Comparison of ENCODE assay signal across 14 cellular contexts in genomic region chr13:49587311-49587847, GRCh38. TPM values are rescaled to one million over a fixed set of nuclear protein-coding genes. Genes with fewer than 3 reads are reported as not detected.
DNase-seq lines count a peak whose midpoint lies in the region; ATAC-seq and TF ChIP-seq lines count a peak whose summit lies in the region.
"Had no signal": no experiment of that assay in that cellular context is flagged by ENCODE, and none has a peak within 500 bp of the region (broad histone marks: within the 10 kb centered on the region; RNA-seq: fewer than 3 reads in every experiment).

No MANE protein-coding gene starts in this region.

- H3K4me1 ChIP-seq in PC-3 (ENCODE audit: insufficient read depth, low read length) (peaks cover 27% of the 10 kb centered on the region), neuronal stem cell (ENCODE audit: control insufficient read depth in 2 of 2, insufficient read depth in 1 of 2, low read depth in 1 of 2, low read length in 2 of 2) (peaks cover 2 to 11% of the 10 kb centered on the region in 2 donors), suprapubic skin (peaks cover 27% of the 10 kb centered on the region)

- no peaks in the 10 kb centered on the region for H4K20me1 ChIP-seq in PC-3 (ENCODE audit: low read length)

- no peak overlapping the region for H2BK5ac ChIP-seq in neuronal stem cell (ENCODE audit: low read length)

- H3K36me3 ChIP-seq in PC-3 (ENCODE audit: low read depth, low read length) (no peaks in the 10 kb centered on the region), neuronal stem cell (replicated peaks in 1 of 2; ENCODE audit: control insufficient read depth in 2 of 2, insufficient read depth in 2 of 2, low read length in 2 of 2) (peaks cover 0 to 9% of the 10 kb centered on the region in 2 donors), suprapubic skin (no peaks in the 10 kb centered on the region)

- intact Hi-C loops in PC-3 (cut with micrococcal nuclease) = no loop called here
- intact Hi-C loops in cardiac septum (cut with DNase I) = loop anchor here (5.0 kb wide), 1 partner anchor 90 kb away; the partner anchor contains the start of gene PHF11

- no peak for TF ChIP-seq EP300 in suprapubic skin (IDR thresholded peaks at IDR 0.05)

- no peaks in the 10 kb centered on the region for H3K9me3 ChIP-seq in PC-3 (ENCODE audit: low read length)
- H3K9me3 ChIP-seq in neuronal stem cell (replicated peaks in 1 of 2; ENCODE audit: control insufficient read depth in 2 of 2, insufficient read depth in 1 of 2, low read depth in 1 of 2, low read length in 2 of 2) = no peaks in the 10 kb centered on the region
- no peaks in the 10 kb centered on the region for H3K9me3 ChIP-seq in suprapubic skin
- H3K9me3 ChIP-seq: BLaER1 treated with 17β-estradiol and CSF1 and Interleukin-3, amounts not matched to agents 10 nM and 100 nM had no signal

- no peaks in the 10 kb centered on the region for H3K27me3 ChIP-seq in PC-3 (ENCODE audit: low read length)
- no peaks in the 10 kb centered on the region for H3K27me3 ChIP-seq in neuronal stem cell (ENCODE audit: control insufficient read depth in 3 of 3, insufficient read depth in 3 of 3, low read depth in 1 of 3, low read length in 3 of 3)
- H3K27me3 ChIP-seq in suprapubic skin = no peaks in the 10 kb centered on the region
- H3K27me3 ChIP-seq: BLaER1 treated with 17β-estradiol and CSF1 and Interleukin-3, amounts not matched to agents 10 nM and 100 nM had no signal

- H3K9ac ChIP-seq in PC-3 (ENCODE audit: low read length) (no peak overlapping the region), neuronal stem cell (ENCODE audit: low read depth, low read length, poor library complexity) (no peak overlapping the region)
- H3K9ac ChIP-seq: BLaER1 treated with 17β-estradiol and CSF1 and Interleukin-3, amounts not matched to agents 10 nM and 100 nM had no signal

- no peak overlapping the region for H2BK120ac ChIP-seq in neuronal stem cell (ENCODE audit: low read depth, low read length)

- H4K8ac ChIP-seq in neuronal stem cell (ENCODE audit: low read depth, low read length) = no peak overlapping the region

- H3K23ac ChIP-seq in neuronal stem cell (ENCODE audit: low read depth, low read length, poor library complexity) = no peak overlapping the region

- H3K79me1 ChIP-seq in neuronal stem cell (ENCODE audit: low read depth, low read length) = peaks cover 5% of the 10 kb centered on the region

- H3K27ac ChIP-seq in PC-3 (ENCODE audit: low read length) (peak overlapping the region; percentile 13), neuronal stem cell (replicated peaks; ENCODE audit: low read length) (no peak overlapping the region), suprapubic skin (no peak overlapping the region)
- H3K27ac ChIP-seq: BLaER1 treated with 17β-estradiol and CSF1 and Interleukin-3, amounts not matched to agents 10 nM and 100 nM had no signal

- DNase-seq in GM03348 (ENCODE audit: low spot score) (peak; percentile 16), PC-3 (peak; percentile 29), neuronal stem cell (ENCODE audit: low spot score) (no peak), suprapubic skin (ENCODE audit: low spot score in 2 of 2) (no peak), kidney glomerular epithelial cell (lab: John Stamatoyannopoulos, UW) (no peak), cardiac septum (ENCODE audit: low spot score) (no peak), NCI-H1105 (lab: John Stamatoyannopoulos, UW) (no peak)
- DNase-seq: activated CD4-positive, alpha-beta T cell treated with anti-CD3 and anti-CD28 coated beads for 1 hour; cortex of kidney; foreskin melanocyte; kidney; T-cell had no signal

- no peak overlapping the region for H2BK12ac ChIP-seq in neuronal stem cell (ENCODE audit: low read length)

- H2AK5ac ChIP-seq in neuronal stem cell (ENCODE audit: low read depth, low read length) = no peak overlapping the region

- no peaks in the 10 kb centered on the region for H3F3A ChIP-seq in PC-3 (ENCODE audit: low read length, unreplicated experiment)

- BruUV-seq in PC-3 (replicated peaks; lab: Mats Ljungman, UMichigan) = no TSS peak

- no peak for TF ChIP-seq CTCF in PC-3 (conservative IDR thresholded peaks at IDR 0.05; ENCODE audit: low read depth, low read length)
- no peak for TF ChIP-seq CTCF in suprapubic skin (IDR thresholded peaks at IDR 0.05)

- no CpG with 5 or more reads among the region's 2 CpGs for WGBS in neuronal stem cell (ENCODE audit: extremely low coverage in 2 of 2, insufficient read length in 2 of 2, insufficient replicate concordance in 1 of 2), 2 donors
- 42% methylated on average over 2 of the region's 2 CpGs for WGBS in suprapubic skin

- no peak for TF ChIP-seq POLR2A in suprapubic skin (IDR thresholded peaks at IDR 0.05)

- no peak overlapping the region for H3K18ac ChIP-seq in neuronal stem cell (ENCODE audit: low read length)

- H3K4me3 ChIP-seq in PC-3 (ENCODE audit: low read length) (no peak overlapping the region), neuronal stem cell (ENCODE audit: low read length in 2 of 2) (no peak overlapping the region), suprapubic skin (no peak overlapping the region)
- H3K4me3 ChIP-seq: BLaER1 treated with 17β-estradiol and CSF1 and Interleukin-3, amounts not matched to agents 10 nM and 100 nM had no signal

- H4K91ac ChIP-seq in neuronal stem cell (ENCODE audit: low read depth, low read length, poor library complexity) = no peak overlapping the region

- ATAC-seq in PC-3 (0 out of 2 replicates have a peak, but pooled peaks have one; percentile 14), esophagus mucosa (peak; percentile 44)
- ATAC-seq: T-cell had no signal

- peak overlapping the region; percentile 89; the same call in 1 of the 2 replicates for H3K4me2 ChIP-seq in PC-3 (ENCODE audit: low read length)
- H3K4me2 ChIP-seq in neuronal stem cell (ENCODE audit: insufficient read depth, low read length, poor library complexity, severe bottlenecking) = no peak overlapping the region
- H3K4me2 ChIP-seq: BLaER1 treated with 17β-estradiol and CSF1 and Interleukin-3, amounts not matched to agents 10 nM and 100 nM had no signal

- H2AFZ ChIP-seq in PC-3 (ENCODE audit: low read length) (0 out of 2 replicates have a peak overlapping the region, but pooled peaks have one; percentile 28), neuronal stem cell (ENCODE audit: low read length) (peak overlapping the region; percentile 21)

- H3K14ac ChIP-seq in neuronal stem cell (ENCODE audit: low read length) = no peak overlapping the region

- POLR2A ChIA-PET in PC-3 (lab: Charles Lee; ENCODE audit: unreplicated experiment) = no interaction called here

- H2BK15ac ChIP-seq in neuronal stem cell (ENCODE audit: low read length) = no peak overlapping the region

- H3K9me2 ChIP-seq in PC-3 (replicated peaks; ENCODE audit: low read length) = no peaks in the 10 kb centered on the region

- peaks cover 16% of the 10 kb centered on the region; the same call in 1 of the 2 replicates for H3K79me2 ChIP-seq in PC-3 (ENCODE audit: low read length)

- CTCF ChIA-PET in PC-3 (lab: Charles Lee) = no interaction called here

- H3K4ac ChIP-seq in neuronal stem cell (ENCODE audit: low read length) = no peak overlapping the region

RNA-seq across cellular contexts. Expression of gene RCBTB1, which starts 2.0 kb away (rescaled TPM):
- total RNA-seq in PC-3 (2014; rRNA removed) (4.9 and 5.4 TPM in 2 replicates), esophagus mucosa (4.5 TPM), suprapubic skin (10 to 100 TPM in 2 of 4 donors, 1 to 10 TPM in 2; 8.2 to 11.1 (median 10.2) TPM), cardiac septum (15.9 TPM)
- polyA plus RNA-seq in neuronal stem cell (2013, experiment 1 of 2) = 14.6 TPM
- 15.1 TPM for polyA plus RNA-seq in neuronal stem cell (2013, experiment 2 of 2)

RNA-seq across cellular contexts. Expression of gene ARL11, which starts 40.9 kb away (rescaled TPM):
- not detected in 2 replicates for total RNA-seq in PC-3 (2014; rRNA removed)
- 1.2 TPM for total RNA-seq in esophagus mucosa
- 0.04 TPM for polyA plus RNA-seq in neuronal stem cell (2013, experiment 1 of 2)
- polyA plus RNA-seq in neuronal stem cell (2013, experiment 2 of 2) = 0.10 TPM
- under 1 TPM; 0.16 to 0.55 (median 0.28) TPM for total RNA-seq in suprapubic skin
- total RNA-seq in cardiac septum = 0.27 TPM

Comparison
In these comparisons a context has a peak if more than half of its experiments do, and no peak if none do; other contexts are left out.
1. DNase-seq: peak in GM03348 (single experiment) and PC-3 (single experiment); none in neuronal stem cell (single experiment), suprapubic skin (0 of 2), kidney glomerular epithelial cell (single experiment), cardiac septum (single experiment) and NCI-H1105 (single experiment).